In genomic region chr2:96485350-96485749, GRCh38 we compare ENCODE assay signal across 9 cellular contexts. TPM values are rescaled to one million over a fixed set of nuclear protein-coding genes. Genes with fewer than 3 reads are reported as not detected.
DNase-seq lines count a peak whose midpoint lies in the region; ATAC-seq and TF ChIP-seq lines count a peak whose summit lies in the region.
"Had no signal": no experiment of that assay in that cellular context is flagged by ENCODE, and none has a peak within 500 bp of the region (broad histone marks: within the 10 kb centered on the region; RNA-seq: fewer than 3 reads in every experiment).

No MANE protein-coding gene starts in this region.

- WGBS in adrenal gland, 4 donors, result 78 to 91% (median 83%) methylated on average over 2 to 9 of the region's 9 CpGs
- 71% methylated on average over 3 of the region's 9 CpGs for WGBS in right lobe of liver (ENCODE audit: insufficient coverage, low coverage, low lambda C conversion rate, missing lambda C conversion rate)
- 13 to 63% methylated on average over 5 to 9 of the region's 9 CpGs for WGBS in testis, 2 donors

- intact Hi-C loops in adrenal gland (cut with DNase I) (no loop called here), right lobe of liver (cut with DNase I) (no loop called here), testis (cut with DNase I; ENCODE audit: low total_unique reads) (no loop called here)

- peak; percentile 12 to 21 for DNase-seq in activated CD4-positive, alpha-beta T cell treated with anti-CD3 and anti-CD28 coated beads, Interleukin-2, amount 50 U/mL, for 48 hours
- DNase-seq in activated CD4-positive, alpha-beta T cell treated with anti-CD3 and anti-CD28 coated beads for 1 hour, result no peak
- DNase-seq in adrenal gland, result no peak
- no peak for DNase-seq in right lobe of liver
- DNase-seq in testis, result no peak
- DNase-seq in NAMALWA (ENCODE audit: low spot score), result no peak
- DNase-seq in NCI-H446 (lab: John Stamatoyannopoulos, UW), result no peak
- no peak for DNase-seq in NCI-H128 (lab: John Stamatoyannopoulos, UW; ENCODE audit: unreplicated experiment)

- ATAC-seq in right lobe of liver, result peak in 3 of 4 donors; percentile 7 to 13 (median 12)

- H3K4me1 ChIP-seq in adrenal gland (replicated peaks in 1 of 2), result peaks cover 5 to 6% of the 10 kb centered on the region in 2 donors
- H3K4me1 ChIP-seq in right lobe of liver, result no peaks in the 10 kb centered on the region
- peaks cover 6% of the 10 kb centered on the region for H3K4me1 ChIP-seq in testis

- TF ChIP-seq CTCF in adrenal gland (IDR thresholded peaks at IDR 0.05) (no peak), right lobe of liver (IDR thresholded peaks at IDR 0.05) (no peak), testis (IDR thresholded peaks at IDR 0.05) (no peak)

- H3K4me3 ChIP-seq in adrenal gland, result peak overlapping the region in 1 of 4 donors; percentile 58
- no peak overlapping the region for H3K4me3 ChIP-seq in right lobe of liver
- peak overlapping the region in 1 of 2 donors; percentile 52 for H3K4me3 ChIP-seq in testis
- H3K4me3 ChIP-seq: smooth muscle cell had no signal

- H3K9me3 ChIP-seq in adrenal gland (replicated peaks in 1 of 3) (no peaks in the 10 kb centered on the region), right lobe of liver (no peaks in the 10 kb centered on the region), testis (no peaks in the 10 kb centered on the region)

- H3K36me3 ChIP-seq in adrenal gland (replicated peaks in 1 of 2) (no peaks in the 10 kb centered on the region), right lobe of liver (no peaks in the 10 kb centered on the region), testis (ENCODE audit: low read depth, missing control alignments) (no peaks in the 10 kb centered on the region)

- TF ChIP-seq POLR2A in adrenal gland (IDR thresholded peaks at IDR 0.05) (no peak), right lobe of liver (IDR thresholded peaks at IDR 0.05) (no peak), testis (IDR thresholded peaks at IDR 0.05) (no peak)

- peak overlapping the region; percentile 63 to 92 (median 76) for H3K27ac ChIP-seq in adrenal gland
- H3K27ac ChIP-seq in right lobe of liver, result peak overlapping the region; percentile 46 to 79 (median 67)
- peak overlapping the region; percentile 59 to 74 for H3K27ac ChIP-seq in testis

- H3K27me3 ChIP-seq in adrenal gland, result no peaks in the 10 kb centered on the region
- H3K27me3 ChIP-seq in right lobe of liver, result no peaks in the 10 kb centered on the region
- H3K27me3 ChIP-seq in testis, result no peaks in the 10 kb centered on the region

RNA-seq across cellular contexts. Expression of gene NEURL3, which starts 19.8 kb away (rescaled TPM):
- total RNA-seq in adrenal gland (under 1 TPM in 1 of 8 donors, not detected in 7; 0.41 TPM), right lobe of liver (1 to 10 TPM in 3 of 6 experiments, under 1 TPM in 3; 0.23 to 3.0 (median 1.4) TPM), testis (1 to 10 TPM; 1.3 to 1.7 TPM)
- polyA plus RNA-seq in adrenal gland (under 1 TPM in 2 of 3 donors, not detected in 1; 0.03 to 0.24 TPM), testis (ENCODE audit: insufficient read depth, low read depth, low replicate concordance) (0.78 TPM)
- total RNA-seq: smooth muscle cell had no signal

RNA-seq across cellular contexts. Expression of gene ARID5A, which starts 51.2 kb away (rescaled TPM):
- total RNA-seq in adrenal gland (10 to 100 TPM in 6 of 8 donors, 1 to 10 TPM in 2; 9.0 to 25.4 (median 14.3) TPM), right lobe of liver (10 to 100 TPM; 13.2 to 23.1 (median 16.9) TPM), testis (10 to 100 TPM; 31.7 to 33.7 TPM)
- polyA plus RNA-seq in adrenal gland (10 to 100 TPM in 2 of 3 donors, 1 to 10 TPM in 1; 1.3 to 39.6 (median 26.1) TPM), testis (ENCODE audit: insufficient read depth, low read depth, low replicate concordance) (20.1 TPM)

Comparison
In these comparisons a context has a peak if more than half of its experiments do, and no peak if none do; other contexts are left out.
1. DNase-seq: peak in activated CD4-positive, alpha-beta T cell treated with anti-CD3 and anti-CD28 coated beads, Interleukin-2, amount 50 U/mL, for 48 hours (2 of 2); none in activated CD4-positive, alpha-beta T cell treated with anti-CD3 and anti-CD28 coated beads for 1 hour (single experiment), adrenal gland (0 of 7), right lobe of liver (0 of 3), testis (single experiment), NAMALWA (single experiment), NCI-H446 (0 of 2) and NCI-H128 (single experiment).
2. Peak in every context shown above with its lines, with median percentiles within 50 percentile points of each other: H3K27ac ChIP-seq.